8 cellular contexts compared by ENCODE assay signal in the genomic region with DNA sequence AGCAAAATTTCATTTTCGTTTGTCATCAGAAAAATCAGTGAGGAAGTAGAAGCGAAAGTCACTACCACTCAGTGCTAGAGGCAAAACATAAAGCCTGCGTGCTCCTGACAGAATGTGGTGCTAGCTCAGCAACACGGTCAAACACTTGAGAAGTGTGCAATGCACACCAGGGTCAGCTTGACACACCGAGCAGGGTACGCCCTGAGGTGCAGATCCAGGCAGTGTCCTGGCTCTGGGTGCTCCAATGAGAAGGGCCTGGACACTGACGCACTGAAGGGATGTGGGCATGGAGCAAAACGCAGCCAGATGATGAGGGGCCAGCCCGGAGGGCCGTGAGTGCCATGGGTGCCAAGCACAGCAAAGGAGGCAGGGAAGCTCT. TPM values are rescaled to one million over a fixed set of nuclear protein-coding genes. Genes with fewer than 3 reads are reported as not detected.
A peak's percentile ranks its signal among the peaks of the same experiment; 100 is the strongest.
DNase-seq lines count a peak whose midpoint lies in the region; ATAC-seq and TF ChIP-seq lines count a peak whose summit lies in the region.

No MANE protein-coding gene starts in this region.

- peaks cover 0 to 54% (median 6%) of the 10 kb centered on the region in 9 donors for H3K4me1 ChIP-seq in heart right ventricle

- TF ChIP-seq CTCF in heart right ventricle (IDR thresholded peaks at IDR 0.05) = no peak

- H3K9me3 Mint-ChIP-seq in IgD-negative memory B cell = no peaks in the 10 kb centered on the region

- no peaks in the 10 kb centered on the region for H3K27me3 ChIP-seq in heart right ventricle

- DNase-seq in heart right ventricle = no peak
- no peak for DNase-seq in retina
- DNase-seq in NCI-H774 (lab: John Stamatoyannopoulos, UW) = no peak
- DNase-seq in hippocampal formation (lab: John Stamatoyannopoulos, UW) = no peak

- H3K36me3 Mint-ChIP-seq in IgD-negative memory B cell = peaks cover 8% of the 10 kb centered on the region

- peak overlapping the region; percentile 83 to 98 (median 96) for H3K4me3 Mint-ChIP-seq in IgD-negative memory B cell

- peaks cover 21 to 58% (median 54%) of the 10 kb centered on the region in 3 donors for H3K4me1 Mint-ChIP-seq in IgD-negative memory B cell

- no peaks in the 10 kb centered on the region for H3K27me3 Mint-ChIP-seq in IgD-negative memory B cell

- H3K9me3 ChIP-seq in heart right ventricle = no peaks in the 10 kb centered on the region

- peak overlapping the region in 9 of 10 donors; percentile 67 to 89 (median 78) for H3K27ac ChIP-seq in heart right ventricle

- peak overlapping the region; percentile 97 to 98 (median 97) for H3K27ac Mint-ChIP-seq in IgD-negative memory B cell

- intact Hi-C loops in heart right ventricle (cut with DNase I) = loop anchor here in 8 of 10 donors (2.0 to 10.0 kb wide), 6 partner anchors 22 to 173 kb away; partner anchors contain the start of gene CEP43 (in 1 of the 8)

- WGBS in heart right ventricle, 2 donors = 91 to 93% methylated on average over 10 of the region's 10 CpGs

- TF ChIP-seq POLR2A in GM15510 (IDR thresholded peaks at IDR 0.05; ENCODE audit: borderline replicate concordance, extremely low read depth, insufficient read length) = peak; percentile 26

- peaks cover 0 to 43% (median 11%) of the 10 kb centered on the region in 9 donors for H3K36me3 ChIP-seq in heart right ventricle

- ATAC-seq in GM21528 (IDR thresholded peaks at IDR 0.05; ENCODE audit: low FRiP score, unreplicated experiment) (peak; percentile 45), heart right ventricle (peak; percentile 4 to 61 (median 23)), SK-N-SH treated with all-trans-retinoic acid at 6 μM for 48 hours (no peak)

- peak overlapping the region in 4 of 10 donors; percentile 39 to 54 (median 48) for H3K4me3 ChIP-seq in heart right ventricle

TF ChIP-seq in SK-N-SH treated with all-trans-retinoic acid at 6 μM for 48 hours, 23 proteins besides CTCF, POLR2A, EP300 and RAD21:
- TF ChIP-seq, protein P1, sequence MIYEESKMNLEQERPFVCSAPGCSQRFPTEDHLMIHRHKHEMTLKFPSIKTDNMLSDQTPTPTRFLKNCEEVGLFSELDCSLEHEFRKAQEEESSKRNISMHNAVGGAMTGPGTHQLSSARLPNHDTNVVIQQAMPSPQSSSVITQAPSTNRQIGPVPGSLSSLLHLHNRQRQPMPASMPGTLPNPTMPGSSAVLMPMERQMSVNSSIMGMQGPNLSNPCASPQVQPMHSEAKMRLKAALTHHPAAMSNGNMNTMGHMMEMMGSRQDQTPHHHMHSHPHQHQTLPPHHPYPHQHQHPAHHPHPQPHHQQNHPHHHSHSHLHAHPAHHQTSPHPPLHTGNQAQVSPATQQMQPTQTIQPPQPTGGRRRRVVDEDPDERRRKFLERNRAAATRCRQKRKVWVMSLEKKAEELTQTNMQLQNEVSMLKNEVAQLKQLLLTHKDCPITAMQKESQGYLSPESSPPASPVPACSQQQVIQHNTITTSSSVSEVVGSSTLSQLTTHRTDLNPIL (CRISPR knock-in tag; IDR thresholded peaks at IDR 0.05; ENCODE audit: low read depth) = no peak
- TF ChIP-seq, protein P2, sequence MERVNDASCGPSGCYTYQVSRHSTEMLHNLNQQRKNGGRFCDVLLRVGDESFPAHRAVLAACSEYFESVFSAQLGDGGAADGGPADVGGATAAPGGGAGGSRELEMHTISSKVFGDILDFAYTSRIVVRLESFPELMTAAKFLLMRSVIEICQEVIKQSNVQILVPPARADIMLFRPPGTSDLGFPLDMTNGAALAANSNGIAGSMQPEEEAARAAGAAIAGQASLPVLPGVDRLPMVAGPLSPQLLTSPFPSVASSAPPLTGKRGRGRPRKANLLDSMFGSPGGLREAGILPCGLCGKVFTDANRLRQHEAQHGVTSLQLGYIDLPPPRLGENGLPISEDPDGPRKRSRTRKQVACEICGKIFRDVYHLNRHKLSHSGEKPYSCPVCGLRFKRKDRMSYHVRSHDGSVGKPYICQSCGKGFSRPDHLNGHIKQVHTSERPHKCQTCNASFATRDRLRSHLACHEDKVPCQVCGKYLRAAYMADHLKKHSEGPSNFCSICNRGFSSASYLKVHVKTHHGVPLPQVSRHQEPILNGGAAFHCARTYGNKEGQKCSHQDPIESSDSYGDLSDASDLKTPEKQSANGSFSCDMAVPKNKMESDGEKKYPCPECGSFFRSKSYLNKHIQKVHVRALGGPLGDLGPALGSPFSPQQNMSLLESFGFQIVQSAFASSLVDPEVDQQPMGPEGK (CRISPR knock-in tag; IDR thresholded peaks at IDR 0.05; ENCODE audit: borderline replicate concordance) = no peak
- TF ChIP-seq TCF4 (CRISPR knock-in tag; IDR thresholded peaks at IDR 0.05; ENCODE audit: borderline replicate concordance) (no peak), BACH2 (CRISPR knock-in tag; IDR thresholded peaks at IDR 0.05; ENCODE audit: borderline replicate concordance) (no peak), ZFP3 (CRISPR knock-in tag; IDR thresholded peaks at IDR 0.05) (no peak), ESRRG (CRISPR knock-in tag; IDR thresholded peaks at IDR 0.05) (no peak), ZFP30 (CRISPR knock-in tag; IDR thresholded peaks at IDR 0.05) (no peak), ZNF70 (CRISPR knock-in tag; IDR thresholded peaks at IDR 0.05) (no peak), ZNF8 (CRISPR knock-in tag; IDR thresholded peaks at IDR 0.05) (no peak), ZC3H10 (CRISPR knock-in tag; IDR thresholded peaks at IDR 0.05) (no peak), CSDC2 (CRISPR knock-in tag; IDR thresholded peaks at IDR 0.05) (no peak)
- TF ChIP-seq, protein P3, sequence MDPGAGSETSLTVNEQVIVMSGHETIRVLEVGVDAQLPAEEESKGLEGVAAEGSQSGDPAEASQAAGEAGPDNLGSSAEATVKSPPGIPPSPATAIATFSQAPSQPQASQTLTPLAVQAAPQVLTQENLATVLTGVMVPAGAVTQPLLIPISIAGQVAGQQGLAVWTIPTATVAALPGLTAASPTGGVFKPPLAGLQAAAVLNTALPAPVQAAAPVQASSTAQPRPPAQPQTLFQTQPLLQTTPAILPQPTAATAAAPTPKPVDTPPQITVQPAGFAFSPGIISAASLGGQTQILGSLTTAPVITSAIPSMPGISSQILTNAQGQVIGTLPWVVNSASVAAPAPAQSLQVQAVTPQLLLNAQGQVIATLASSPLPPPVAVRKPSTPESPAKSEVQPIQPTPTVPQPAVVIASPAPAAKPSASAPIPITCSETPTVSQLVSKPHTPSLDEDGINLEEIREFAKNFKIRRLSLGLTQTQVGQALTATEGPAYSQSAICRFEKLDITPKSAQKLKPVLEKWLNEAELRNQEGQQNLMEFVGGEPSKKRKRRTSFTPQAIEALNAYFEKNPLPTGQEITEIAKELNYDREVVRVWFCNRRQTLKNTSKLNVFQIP (CRISPR knock-in tag; IDR thresholded peaks at IDR 0.05; ENCODE audit: borderline replicate concordance, low read depth) = no peak

RNA-seq across cellular contexts. Expression of gene RNASET2, which starts 5.9 kb away (rescaled TPM):
- polyA plus RNA-seq in IgD-negative memory B cell = 708 TPM
- total RNA-seq in heart right ventricle = 10 to 100 TPM in 7 of 10 donors, 1 to 10 TPM in 3; 7.1 to 44.3 (median 12.1) TPM
- 10 to 100 TPM in 1 of 2 donors, 1 to 10 TPM in 1; 7.3 to 26.8 TPM for polyA plus RNA-seq in heart right ventricle

RNA-seq across cellular contexts. Expression of gene CEP43, which starts 48.8 kb away (rescaled TPM):
- polyA plus RNA-seq in IgD-negative memory B cell = 4.4 TPM
- 10 to 100 TPM in 6 of 10 donors, 1 to 10 TPM in 4; 7.5 to 15.0 (median 10.4) TPM for total RNA-seq in heart right ventricle
- polyA plus RNA-seq in heart right ventricle = 1 to 10 TPM; 7.8 to 8.8 TPM

Comparison
In these comparisons a context has a peak if more than half of its experiments do, and no peak if none do; other contexts are left out.
1. RNA of gene RNASET2, which starts 5.9 kb away (polyA plus RNA-seq): 708 TPM in IgD-negative memory B cell (single experiment); 7.3 to 26.8 TPM in heart right ventricle; every median in the first group is over 10 times any median in the second.